8 cellular contexts compared by ENCODE assay signal in genomic region chr12:56007892-56008471, GRCh38. TPM values are rescaled to one million over a fixed set of nuclear protein-coding genes. Genes with fewer than 3 reads are reported as not detected.
DNase-seq lines count a peak whose midpoint lies in the region; ATAC-seq and TF ChIP-seq lines count a peak whose summit lies in the region.

No MANE protein-coding gene starts in this region.

- no peak for TF ChIP-seq EP300 in neural cell (conservative IDR thresholded peaks at IDR 0.05; ENCODE audit: poor library complexity, severe bottlenecking)

- H3F3A ChIP-seq in neural cell (ENCODE audit: insufficient read depth, low read length, poor library complexity, severe bottlenecking), result no peaks in the 10 kb centered on the region

- H3K9me2 ChIP-seq in neural cell (ENCODE audit: insufficient read depth, low read length), result no peaks in the 10 kb centered on the region

- H3K9ac ChIP-seq in SK-N-MC (ENCODE audit: insufficient read length), result peak overlapping the region; percentile 57
- peak overlapping the region; percentile 82 for H3K9ac ChIP-seq in neural cell (ENCODE audit: low read length)

- DNase-seq in DMS79 treated with DMSO at 0.1 percent for 48 hours (lab: John Stamatoyannopoulos, UW), result peak; percentile 21
- DNase-seq in DMS79 (lab: John Stamatoyannopoulos, UW), result no peak
- DNase-seq in SK-N-MC (ENCODE audit: low read depth, low spot score), result no peak
- DNase-seq in fibroblast of gingiva (ENCODE audit: low read depth), result peak; percentile 20
- DNase-seq in islet precursor cell, result no peak

- H2AFZ ChIP-seq in neural cell (ENCODE audit: low read depth, low read length), result peak overlapping the region; percentile 59

- H3K27ac ChIP-seq in SK-N-MC, result no peak overlapping the region
- H3K27ac ChIP-seq in neural cell (ENCODE audit: low read length), result peak overlapping the region; percentile 71

- H3K9me3 ChIP-seq in SK-N-MC (ENCODE audit: low read depth, low read length), result no peaks in the 10 kb centered on the region
- no peaks in the 10 kb centered on the region for H3K9me3 ChIP-seq in neural cell (ENCODE audit: low read length)

- H3K4me3 ChIP-seq in SK-N-MC (peak overlapping the region; percentile 76), neural cell (ENCODE audit: low read length) (peak overlapping the region; percentile 82)

- no peak for TF ChIP-seq RAD21 in neural cell (conservative IDR thresholded peaks at IDR 0.05)

- no peaks in the 10 kb centered on the region for H4K20me1 ChIP-seq in neural cell (ENCODE audit: insufficient read depth)

- H3K4me2 ChIP-seq in neural cell (ENCODE audit: low read length), result peak overlapping the region; percentile 74

- no peaks in the 10 kb centered on the region for H3K36me3 ChIP-seq in SK-N-MC (ENCODE audit: insufficient read depth, low read length)
- no peaks in the 10 kb centered on the region for H3K36me3 ChIP-seq in neural cell (ENCODE audit: insufficient read depth, low read length)

- ATAC-seq in HG02610 (IDR thresholded peaks at IDR 0.05; ENCODE audit: unreplicated experiment) (peak; percentile 10), HG02571 (IDR thresholded peaks at IDR 0.05; ENCODE audit: unreplicated experiment) (no peak)

- TF ChIP-seq CTCF in neural cell (IDR thresholded peaks at IDR 0.05; ENCODE audit: poor library complexity, severe bottlenecking), result no peak

- H3K79me2 ChIP-seq in neural cell (replicated peaks; ENCODE audit: insufficient read depth, low read length), result no peaks in the 10 kb centered on the region

- no peaks in the 10 kb centered on the region for H3K27me3 ChIP-seq in neural cell (ENCODE audit: insufficient read depth, low read depth, low read length)

TF ChIP-seq in neural cell, 6 proteins besides CTCF, POLR2A, EP300 and RAD21:
- TF ChIP-seq POLR2AphosphoS5 (IDR thresholded peaks at IDR 0.05), result no peak
- TF ChIP-seq MXI1 (conservative IDR thresholded peaks at IDR 0.05; ENCODE audit: poor library complexity, severe bottlenecking), result peak; percentile 28
- no peak for TF ChIP-seq EZH2 (IDR thresholded peaks at IDR 0.05; ENCODE audit: borderline replicate concordance, insufficient read depth, low read length, poor library complexity, severe bottlenecking)
- no peak for TF ChIP-seq REST (IDR thresholded peaks at IDR 0.05; ENCODE audit: borderline replicate concordance)
- peak; percentile 29 for TF ChIP-seq TAF1 (IDR thresholded peaks at IDR 0.05; ENCODE audit: low read depth)
- TF ChIP-seq SMC3 (conservative IDR thresholded peaks at IDR 0.05; ENCODE audit: poor library complexity), result peak; percentile 17

RNA-seq across cellular contexts. Expression of gene SUOX, which starts 10.9 kb away (rescaled TPM):
- polyA plus RNA-seq in neural cell, result 13.1 and 20.4 TPM in 2 replicates
- 17.8 and 19.4 TPM in 2 replicates for polyA minus RNA-seq in neural cell

RNA-seq across cellular contexts. Expression of gene IKZF4, which starts 12.9 kb away (rescaled TPM):
- 4.8 and 5.0 TPM in 2 replicates for polyA plus RNA-seq in neural cell
- polyA minus RNA-seq in neural cell, result 9.0 and 13.7 TPM in 2 replicates

RNA-seq across cellular contexts. Expression of gene RPS26, which starts 33.7 kb away (rescaled TPM):
- polyA plus RNA-seq in neural cell, result 598 and 686 TPM in 2 replicates
- polyA minus RNA-seq in neural cell, result 160 and 206 TPM in 2 replicates

RNA-seq across cellular contexts. Expression of gene RAB5B, which starts 34.1 kb away (rescaled TPM):
- polyA plus RNA-seq in neural cell, result 39.6 and 43.9 TPM in 2 replicates
- 53.1 and 62.6 TPM in 2 replicates for polyA minus RNA-seq in neural cell

RNA-seq across cellular contexts. Expression of gene CDK2, which starts 41.4 kb away (rescaled TPM):
- polyA plus RNA-seq in neural cell, result 2.3 and 2.6 TPM in 2 replicates
- 1.7 TPM in 1 of 2 replicates, not detected in the other for polyA minus RNA-seq in neural cell

Comparison
In these comparisons a context has a peak if more than half of its experiments do, and no peak if none do; other contexts are left out.
1. DNase-seq: peak in DMS79 treated with DMSO at 0.1 percent for 48 hours (single experiment) and fibroblast of gingiva (single experiment); none in DMS79 (single experiment), SK-N-MC (single experiment) and islet precursor cell (single experiment).